In the genomic region with DNA sequence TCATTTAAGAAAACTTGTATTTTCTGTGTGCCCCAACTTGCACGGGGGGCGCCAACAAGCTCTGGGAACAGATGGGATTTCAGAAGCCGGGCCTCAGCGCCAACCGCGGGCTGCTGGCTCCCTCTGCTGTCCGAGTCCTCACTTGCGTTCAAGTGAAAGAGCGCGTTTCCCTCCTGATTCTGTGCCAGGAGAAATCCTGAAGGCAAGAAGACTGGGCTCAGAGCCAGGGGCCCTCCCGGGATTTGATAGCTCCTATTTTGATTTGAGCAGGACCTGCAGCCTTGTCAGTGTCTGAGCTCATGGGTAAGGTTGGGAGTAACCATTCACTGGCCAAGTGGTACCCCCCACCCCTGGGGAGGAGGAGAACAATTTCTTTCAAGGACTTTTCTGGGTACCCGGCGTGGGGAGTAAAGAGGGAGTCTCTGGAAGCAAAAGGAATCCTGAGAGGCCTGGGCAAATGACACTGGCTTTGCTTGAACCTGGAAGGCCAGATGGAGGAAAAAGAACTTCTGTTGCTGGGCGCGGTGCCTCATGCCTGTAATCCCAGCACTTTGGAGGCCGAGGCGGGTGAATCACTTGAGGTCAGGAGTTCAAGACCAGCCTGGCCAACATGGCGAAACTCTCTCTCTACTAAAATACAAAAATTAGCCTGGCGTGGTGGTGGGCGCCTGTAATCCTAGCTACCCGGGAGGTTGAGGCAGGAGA, we compare ENCODE assay signal across 8 cellular contexts.
DNase-seq lines count a peak whose midpoint lies in the region; ATAC-seq and TF ChIP-seq lines count a peak whose summit lies in the region.

No MANE protein-coding gene starts in this region.

- peak; percentile 80 for DNase-seq in GM20000 (ENCODE audit: low spot score)
- peak; percentile 100 for DNase-seq in NCI-H2171 treated with DMSO at 0.1 percent for 48 hours (lab: John Stamatoyannopoulos, UW)
- peak; percentile 85 for DNase-seq in WERI-Rb-1
- peak; percentile 75 to 79 for DNase-seq in breast epithelium (ENCODE audit: low spot score in 2 of 2)
- peak; percentile 84 for DNase-seq in inferior parietal cortex (ENCODE audit: extremely low spot score)
- DNase-seq in stimulated activated CD4-positive, alpha-beta T cell treated with anti-CD3 and anti-CD28 coated beads, Interleukin-12 subunit alpha, Interleukin-12 subunit beta, amount 100 ng/mL, for 4 hours, result peak; percentile 69

- no peak for ATAC-seq in HG02970 (IDR thresholded peaks at IDR 0.05; ENCODE audit: low FRiP score, unreplicated experiment)

- peak; percentile 79 for TF ChIP-seq CTCF in GM20000 (IDR thresholded peaks at IDR 0.05; ENCODE audit: extremely low read depth, missing control alignments)
- peak; percentile 92 for TF ChIP-seq CTCF in WERI-Rb-1 (IDR thresholded peaks at IDR 0.05; ENCODE audit: low read depth, low read length)
- TF ChIP-seq CTCF in breast epithelium (IDR thresholded peaks at IDR 0.05), result peak; percentile 54 to 92 (median 92)

- intact Hi-C loops in breast epithelium (cut with DNase I; ENCODE audit: low total_unique reads), result loop anchor here (5.0 kb wide), 1 partner anchor 621 kb away; no protein-coding TSS in a partner anchor

- H3K79me2 ChIP-seq in ACC112 (ENCODE audit: control insufficient read depth, insufficient read depth, low read length, unreplicated experiment), result no peaks in the 10 kb centered on the region

- H3K4me1 ChIP-seq in ACC112 (ENCODE audit: control insufficient read depth, insufficient read depth, low read length, unreplicated experiment), result peaks cover 4% of the 10 kb centered on the region
- peaks cover 0 to 7% of the 10 kb centered on the region in 2 donors for H3K4me1 ChIP-seq in breast epithelium

- H3K4me3 ChIP-seq in ACC112 (ENCODE audit: low read depth, low read length) (peak overlapping the region; percentile 53), WERI-Rb-1 (ENCODE audit: low read depth, low read length) (no peak overlapping the region), breast epithelium (peak overlapping the region in 2 of 3 donors; percentile 23 to 36)

- H2AFZ ChIP-seq in ACC112 (ENCODE audit: low read length, unreplicated experiment), result peak overlapping the region; percentile 79

- H3K27me3 ChIP-seq in ACC112 (ENCODE audit: insufficient read depth, low read length) (no peaks in the 10 kb centered on the region), WERI-Rb-1 (ENCODE audit: insufficient read depth, low read depth, severe bottlenecking) (peaks cover 7% of the 10 kb centered on the region), breast epithelium (no peaks in the 10 kb centered on the region)

- H3K36me3 ChIP-seq in ACC112 (ENCODE audit: insufficient read depth, low read length) (no peaks in the 10 kb centered on the region), WERI-Rb-1 (no peaks in the 10 kb centered on the region), breast epithelium (no peaks in the 10 kb centered on the region)

- no peak for TF ChIP-seq POLR2A in breast epithelium (IDR thresholded peaks at IDR 0.05)

- H3K9me3 ChIP-seq in WERI-Rb-1 (ENCODE audit: severe bottlenecking) (peaks cover 11% of the 10 kb centered on the region), breast epithelium (peaks cover 7 to 8% of the 10 kb centered on the region in 2 donors)

- peak overlapping the region; percentile 75 for H3K27ac ChIP-seq in ACC112 (ENCODE audit: low read depth, low read length)
- H3K27ac ChIP-seq in WERI-Rb-1, result no peak overlapping the region
- no peak overlapping the region for H3K27ac ChIP-seq in breast epithelium
